ENCODE assay signal across 28 cellular contexts in the genomic region with DNA sequence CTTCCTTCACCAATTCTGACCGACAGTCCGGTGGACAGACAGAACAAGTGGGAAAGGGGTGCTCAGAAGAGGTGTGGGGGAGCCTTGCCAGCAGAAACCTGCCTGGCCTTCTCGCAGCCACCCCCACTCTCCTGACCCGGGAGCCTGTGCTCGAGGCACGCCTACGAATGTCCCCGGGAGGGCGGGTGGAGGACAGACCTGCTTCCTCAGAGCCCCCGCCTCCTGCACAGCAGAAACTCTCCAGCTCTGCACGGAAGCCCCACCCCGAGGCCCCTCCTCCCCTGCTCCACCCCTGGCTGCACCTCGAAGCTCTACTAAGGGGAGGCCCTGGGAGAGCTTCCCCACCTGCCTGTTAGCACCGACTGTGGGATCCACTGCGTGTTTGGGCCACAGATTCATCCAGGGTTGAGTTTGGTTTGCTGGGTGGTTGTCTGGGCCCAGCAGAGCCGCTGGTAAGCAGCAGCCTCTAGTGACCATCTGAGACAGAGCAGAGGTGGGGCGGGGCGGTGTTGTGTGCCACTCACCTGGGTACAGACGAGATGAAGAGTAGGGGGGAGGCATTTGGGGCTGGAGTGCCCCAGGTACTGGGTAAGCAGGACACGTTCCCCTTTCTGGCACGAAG. TPM values are rescaled to one million over a fixed set of nuclear protein-coding genes. Genes with fewer than 3 reads are reported as not detected.
A peak's percentile ranks its signal among the peaks of the same experiment; 100 is the strongest.
DNase-seq lines count a peak whose midpoint lies in the region; ATAC-seq and TF ChIP-seq lines count a peak whose summit lies in the region.
"Had no signal": no experiment of that assay in that cellular context is flagged by ENCODE, and none has a peak within 500 bp of the region (broad histone marks: within the 10 kb centered on the region; RNA-seq: fewer than 3 reads in every experiment).

No MANE protein-coding gene starts in this region.

- TF ChIP-seq CTCF in upper lobe of right lung (IDR thresholded peaks at IDR 0.05) = no peak

- WGBS in right cardiac atrium = 78% methylated on average over 21 of the region's 21 CpGs

- H3K4me1 ChIP-seq in right cardiac atrium (ENCODE audit: control insufficient read depth, insufficient read depth, low read length) (peaks cover 3% of the 10 kb centered on the region), upper lobe of right lung (peaks cover 48% of the 10 kb centered on the region)
- H3K4me1 ChIP-seq: SJCRH30 had no signal

- DNase-seq in DMS53 (lab: John Stamatoyannopoulos, UW) (peak; percentile 24), DMS53 treated with DMSO at 0.1 percent for 48 hours (lab: John Stamatoyannopoulos, UW; ENCODE audit: unreplicated experiment) (no peak), caudate nucleus (lab: John Stamatoyannopoulos, UW) (peak in 24 of 61 donors; percentile 9 to 73 (median 46)), right cardiac atrium (peak in 1 of 3 donors; percentile 68), upper lobe of right lung (peak; percentile 66), sciatic nerve (ENCODE audit: low spot score) (no peak), MV-4-11 (lab: John Stamatoyannopoulos, UW) (no peak), DMS79 (lab: John Stamatoyannopoulos, UW) (no peak)
- DNase-seq: ACHN; CD4-positive, alpha-beta memory T cell; GDM1; HFFc6; KG1; NCI-H1092 treated with DMSO at 0.1 percent for 48 hours; NCI-H1436 treated with DMSO at 0.1 percent for 48 hours; NCI-H2029; NCI-H226; NCI-H510A treated with DMSO at 0.1 percent for 48 hours; NCI-H774; NK-92 treated with Interleukin-12 subunit alpha and Interleukin-12 subunit beta, amount 100 ng/mL, for 24 hours; SJCRH30 had no signal

- no peaks in the 10 kb centered on the region for H3K27me3 ChIP-seq in right cardiac atrium (ENCODE audit: control insufficient read depth, insufficient read depth)
- no peaks in the 10 kb centered on the region for H3K27me3 ChIP-seq in upper lobe of right lung
- H3K27me3 ChIP-seq: BLaER1, SJCRH30 had no signal

- no peaks in the 10 kb centered on the region for H3K9me3 ChIP-seq in right cardiac atrium (ENCODE audit: control insufficient read depth, low read length)
- H3K9me3 ChIP-seq in upper lobe of right lung = no peaks in the 10 kb centered on the region
- H3K9me3 ChIP-seq: BLaER1, SJCRH30 had no signal

- ATAC-seq in right cardiac atrium = no peak
- no peak for ATAC-seq in upper lobe of right lung
- no peak for ATAC-seq in sciatic nerve
- ATAC-seq: HepG2, Panc1 had no signal

- H3K27ac ChIP-seq in caudate nucleus (ENCODE audit: low read depth, low read length) (peak overlapping the region; percentile 44), right cardiac atrium (ENCODE audit: low read length) (peak overlapping the region; percentile 2), upper lobe of right lung (no peak overlapping the region)
- H3K27ac ChIP-seq: 22Rv1, BLaER1, HL-60, SJCRH30 had no signal

- no peak overlapping the region for H3K4me3 ChIP-seq in right cardiac atrium (ENCODE audit: low read length)
- no peak overlapping the region for H3K4me3 ChIP-seq in upper lobe of right lung
- H3K4me3 ChIP-seq: BLaER1, SJCRH30 had no signal

- peaks cover 61% of the 10 kb centered on the region for H3K36me3 ChIP-seq in upper lobe of right lung

- intact Hi-C loops in right cardiac atrium (cut with DNase I) = loop anchor here in 1 of 4 donors (5.0 kb wide), 1 partner anchor 213 kb away; a partner anchor contains a TSS
- intact Hi-C loops in upper lobe of right lung (cut with DNase I) = loop anchor here (10.0 kb wide), 1 partner anchor 96 kb away; no protein-coding TSS in a partner anchor
- intact Hi-C loops in sciatic nerve (cut with DNase I) = loop anchor here (10.0 kb wide), 2 partner anchors 96 to 304 kb away; no protein-coding TSS in a partner anchor

RNA-seq across cellular contexts. Expression of a gene that starts 6.2 kb away (rescaled TPM):
- total RNA-seq in right cardiac atrium = 10 to 100 TPM; 26.0 to 31.1 (median 28.4) TPM
- polyA plus RNA-seq in right cardiac atrium = 36.2 TPM
- 80.2 TPM for total RNA-seq in upper lobe of right lung
- 43.2 TPM for total RNA-seq in sciatic nerve

RNA-seq across cellular contexts. Expression of a gene that starts 10.3 kb away (rescaled TPM):
- under 1 TPM in 3 of 4 donors, not detected in 1; 0.38 to 0.62 (median 0.60) TPM for total RNA-seq in right cardiac atrium
- polyA plus RNA-seq in right cardiac atrium = 2.9 TPM
- total RNA-seq in upper lobe of right lung = 0.52 TPM
- not detected for total RNA-seq in sciatic nerve
- total RNA-seq: CD4-positive, alpha-beta memory T cell; H4; HepG2; HFFc6; HT-29 had no signal
- polyA plus RNA-seq: CD4-positive, alpha-beta memory T cell; HepG2 had no signal

RNA-seq across cellular contexts. Expression of a gene that starts 35.5 kb away (rescaled TPM):
- total RNA-seq in right cardiac atrium = under 1 TPM in 2 of 4 donors, not detected in 2; 0.14 to 0.28 TPM
- polyA plus RNA-seq in right cardiac atrium = 0.68 TPM
- 0.49 TPM for total RNA-seq in upper lobe of right lung
- total RNA-seq in sciatic nerve = 1.4 TPM
- total RNA-seq: HFFc6 had no signal
- polyA plus RNA-seq: HepG2 had no signal

RNA-seq across cellular contexts. Expression of a gene that starts 35.7 kb away (rescaled TPM):
- 10 to 100 TPM; 19.8 to 34.8 (median 26.5) TPM for total RNA-seq in right cardiac atrium
- polyA plus RNA-seq in right cardiac atrium = 15.0 TPM
- 31.0 TPM for total RNA-seq in upper lobe of right lung
- total RNA-seq in sciatic nerve = 31.3 TPM

RNA-seq across cellular contexts. Expression of a gene that starts 59.2 kb away (rescaled TPM):
- total RNA-seq in right cardiac atrium (not detected), upper lobe of right lung (not detected), sciatic nerve (not detected)
- polyA plus RNA-seq in right cardiac atrium = not detected
- total RNA-seq: CD4-positive, alpha-beta memory T cell; H4; HepG2; HFFc6; HT-29 had no signal
- polyA plus RNA-seq: CD4-positive, alpha-beta memory T cell; HepG2 had no signal

Comparison
In these comparisons a context has a peak if more than half of its experiments do, and no peak if none do; other contexts are left out.
1. DNase-seq: peak in DMS53 (single experiment) and upper lobe of right lung (single experiment); none in DMS53 treated with DMSO at 0.1 percent for 48 hours (single experiment), sciatic nerve (single experiment), MV-4-11 (single experiment) and DMS79 (single experiment).